ENCODE assay signal across 30 cellular contexts in genomic region chr16:86667035-86667434, GRCh38.
A peak's percentile ranks its signal among the peaks of the same experiment; 100 is the strongest.
DNase-seq lines count a peak whose midpoint lies in the region; ATAC-seq, FAIRE-seq and TF ChIP-seq lines count a peak whose summit lies in the region.
"Had no signal": no experiment of that assay in that cellular context is flagged by ENCODE, and none has a peak within 500 bp of the region (broad histone marks: within the 10 kb centered on the region; RNA-seq: fewer than 3 reads in every experiment).

No MANE protein-coding gene starts in this region.

- H3K27me3 Mint-ChIP-seq in chondrocyte (ENCODE audit: low read depth) (no peaks in the 10 kb centered on the region), WTC11 (ENCODE audit: low read depth) (peaks cover 5% of the 10 kb centered on the region; the same call in 1 of the 2 replicates)

- CTCF ChIA-PET in WTC11 (lab: Charles Lee) = no interaction called here

- intact Hi-C loops in left ventricle myocardium superior (cut with micrococcal nuclease) (no loop called here), sciatic nerve (cut with DNase I) (no loop called here)

- no peaks in the 10 kb centered on the region for H3K79me2 ChIP-seq in ACC112 (ENCODE audit: control insufficient read depth, insufficient read depth, low read length, unreplicated experiment)

- ATAC-seq in left ventricle myocardium superior (peak; percentile 86), sciatic nerve (peak; percentile 72), WTC11 (no peak)
- ATAC-seq: activated CD4-positive, CD25-positive, alpha-beta regulatory T cell treated with anti-CD3 and anti-CD28 coated beads, Interleukin-2, amount 50 U/mL, for 24 hours; mucosa of descending colon; right lobe of liver; stimulated activated naive CD8-positive, alpha-beta T cell treated with anti-CD3 and anti-CD28 coated beads, Interleukin-15, Interleukin-2, amounts not matched to agents 100 U/mL and 50 U/mL, for 24 hours had no signal

- H3K4me1 ChIP-seq in ACC112 (ENCODE audit: control insufficient read depth, insufficient read depth, low read length, unreplicated experiment) = peaks cover 51% of the 10 kb centered on the region
- H3K4me1 ChIP-seq: right lobe of liver had no signal

- no peak for TF ChIP-seq POLR2A in H54 (IDR thresholded peaks at IDR 0.05; ENCODE audit: low read depth, low read length)

- H3K36me3 ChIP-seq in ACC112 (ENCODE audit: insufficient read depth, low read length) = no peaks in the 10 kb centered on the region
- H3K36me3 ChIP-seq: BLaER1, cardiac muscle cell, esophagus muscularis mucosa, neural progenitor cell, right lobe of liver, SJSA1, thoracic aorta had no signal

- POLR2A ChIA-PET in WTC11 (lab: Charles Lee) = no interaction called here

- peaks cover 3% of the 10 kb centered on the region for H3K9me3 Mint-ChIP-seq in chondrocyte (ENCODE audit: low read depth)
- peaks cover 4% of the 10 kb centered on the region for H3K9me3 Mint-ChIP-seq in WTC11
- H3K9me3 Mint-ChIP-seq: dendritic cell treated with granulocyte-macrophage colony-stimulating factor and Interleukin-4, amounts not matched to agents 40 ng/mL and 50 ng/mL, for 4 days had no signal

- no peak for TF ChIP-seq CTCF in chondrocyte (IDR thresholded peaks at IDR 0.05)
- no peak for TF ChIP-seq CTCF in WTC11 (IDR thresholded peaks at IDR 0.05)

- H2AFZ ChIP-seq in ACC112 (ENCODE audit: low read length, unreplicated experiment) = peak overlapping the region; percentile 18
- H2AFZ ChIP-seq: neural progenitor cell had no signal

- peak overlapping the region; percentile 23 for H3K27ac Mint-ChIP-seq in chondrocyte (ENCODE audit: unreplicated experiment)
- no peak overlapping the region for H3K27ac Mint-ChIP-seq in WTC11
- H3K27ac Mint-ChIP-seq: activated CD4-positive, alpha-beta memory T cell treated with anti-CD3 and anti-CD28 coated beads, Interleukin-2, amount 10 ng/mL, durations not matched to agents 7 days and 5 days; activated naive CD8-positive, alpha-beta T cell; dendritic cell treated with granulocyte-macrophage colony-stimulating factor and Interleukin-4, amounts not matched to agents 40 ng/mL and 50 ng/mL, for 4 days; neural progenitor cell had no signal

- no peaks in the 10 kb centered on the region for H3K36me3 Mint-ChIP-seq in chondrocyte (ENCODE audit: low read depth)
- no peaks in the 10 kb centered on the region for H3K36me3 Mint-ChIP-seq in WTC11
- H3K36me3 Mint-ChIP-seq: activated naive CD8-positive, alpha-beta T cell; neural progenitor cell had no signal

- peak overlapping the region; percentile 97 for H3K27ac ChIP-seq in ACC112 (ENCODE audit: low read depth, low read length)
- H3K27ac ChIP-seq: BLaER1, cardiac muscle cell, neural progenitor cell, right lobe of liver, SJSA1 had no signal

- peaks cover 84% of the 10 kb centered on the region for H3K4me1 Mint-ChIP-seq in chondrocyte (ENCODE audit: low read depth)
- peaks cover 27% of the 10 kb centered on the region for H3K4me1 Mint-ChIP-seq in WTC11

- DNase-seq in chondrocyte (ENCODE audit: low spot score) (no peak), left ventricle myocardium superior (peak; percentile 74), sciatic nerve (ENCODE audit: low spot score) (no peak), anterior cingulate cortex (lab: John Stamatoyannopoulos, UW) (no peak), WTC11 (ENCODE audit: low spot score) (no peak), H54 (ENCODE audit: insufficient read length, low spot score) (no peak)
- DNase-seq in activated CD4-positive, alpha-beta T cell treated with anti-CD3 and anti-CD28 coated beads, Interleukin-2, amount 50 U/mL, for 48 hours = no peak
- DNase-seq: ACHN; activated CD4-positive, alpha-beta memory T cell treated with anti-CD3 and anti-CD28 coated beads, Interleukin-2, amount 10 ng/mL, durations not matched to agents 7 days and 5 days; aorta; GDM1; islet precursor cell; mucosa of descending colon; NCI-H1105; NCI-H1930; NCI-H526; right lobe of liver; stimulated activated naive CD8-positive, alpha-beta T cell treated with anti-CD3 and anti-CD28 coated beads, Interleukin-15, Interleukin-2, amounts not matched to agents 100 U/mL and 50 U/mL, for 24 hours; T-helper 1 cell had no signal

- H3K4me3 Mint-ChIP-seq in chondrocyte (ENCODE audit: unreplicated experiment) (no peak overlapping the region), WTC11 (no peak overlapping the region)
- H3K4me3 Mint-ChIP-seq: activated CD4-positive, alpha-beta memory T cell treated with anti-CD3 and anti-CD28 coated beads, Interleukin-2, amount 10 ng/mL, durations not matched to agents 7 days and 5 days; activated naive CD8-positive, alpha-beta T cell; dendritic cell treated with granulocyte-macrophage colony-stimulating factor and Interleukin-4, amounts not matched to agents 40 ng/mL and 50 ng/mL, for 4 days; neural progenitor cell had no signal

- H3K27me3 ChIP-seq in ACC112 (ENCODE audit: insufficient read depth, low read length) = no peaks in the 10 kb centered on the region
- H3K27me3 ChIP-seq: BLaER1, cardiac muscle cell, neural progenitor cell, right lobe of liver, SJSA1 had no signal

- FAIRE-seq in H54 (lab: Jason Lieb, UNC) = no peak
- FAIRE-seq: RCC 7860 had no signal

- no peak overlapping the region for H3K4me3 ChIP-seq in ACC112 (ENCODE audit: low read depth, low read length)
- H3K4me3 ChIP-seq: BLaER1, cardiac muscle cell, esophagus muscularis mucosa, mucosa of descending colon, neural progenitor cell, right lobe of liver, SJSA1, thoracic aorta had no signal

TF ChIP-seq in WTC11, 78 proteins besides CTCF, POLR2A, EP300 and RAD21 (continues in another document):
- no peak for TF ChIP-seq HMGA2 (CRISPR knock-in tag; IDR thresholded peaks at IDR 0.05)
- TF ChIP-seq ZNF317 (CRISPR knock-in tag; IDR thresholded peaks at IDR 0.05; ENCODE audit: borderline replicate concordance, low read depth) = no peak
- TF ChIP-seq HMGXB4 (CRISPR knock-in tag; IDR thresholded peaks at IDR 0.05) = no peak
- TF ChIP-seq PRDM15 (CRISPR knock-in tag; IDR thresholded peaks at IDR 0.05) = no peak
- no peak for TF ChIP-seq PREB (CRISPR knock-in tag; IDR thresholded peaks at IDR 0.05; ENCODE audit: borderline replicate concordance)
- TF ChIP-seq ZNF671 (CRISPR knock-in tag; IDR thresholded peaks at IDR 0.05) = no peak
- TF ChIP-seq NFE2L1 (CRISPR knock-in tag; IDR thresholded peaks at IDR 0.05) = no peak
- TF ChIP-seq FOXK1 (CRISPR knock-in tag; IDR thresholded peaks at IDR 0.05) = no peak
- TF ChIP-seq ETV6 (CRISPR knock-in tag; IDR thresholded peaks at IDR 0.05) = no peak
- TF ChIP-seq USF1 (CRISPR knock-in tag; IDR thresholded peaks at IDR 0.05) = no peak
- no peak for TF ChIP-seq NFATC4 (CRISPR knock-in tag; IDR thresholded peaks at IDR 0.05)
- no peak for TF ChIP-seq RORB (CRISPR knock-in tag; IDR thresholded peaks at IDR 0.05)
- no peak for TF ChIP-seq TP53 (CRISPR knock-in tag; IDR thresholded peaks at IDR 0.05)
